ENCODE assay signal across 14 cellular contexts in the genomic region with DNA sequence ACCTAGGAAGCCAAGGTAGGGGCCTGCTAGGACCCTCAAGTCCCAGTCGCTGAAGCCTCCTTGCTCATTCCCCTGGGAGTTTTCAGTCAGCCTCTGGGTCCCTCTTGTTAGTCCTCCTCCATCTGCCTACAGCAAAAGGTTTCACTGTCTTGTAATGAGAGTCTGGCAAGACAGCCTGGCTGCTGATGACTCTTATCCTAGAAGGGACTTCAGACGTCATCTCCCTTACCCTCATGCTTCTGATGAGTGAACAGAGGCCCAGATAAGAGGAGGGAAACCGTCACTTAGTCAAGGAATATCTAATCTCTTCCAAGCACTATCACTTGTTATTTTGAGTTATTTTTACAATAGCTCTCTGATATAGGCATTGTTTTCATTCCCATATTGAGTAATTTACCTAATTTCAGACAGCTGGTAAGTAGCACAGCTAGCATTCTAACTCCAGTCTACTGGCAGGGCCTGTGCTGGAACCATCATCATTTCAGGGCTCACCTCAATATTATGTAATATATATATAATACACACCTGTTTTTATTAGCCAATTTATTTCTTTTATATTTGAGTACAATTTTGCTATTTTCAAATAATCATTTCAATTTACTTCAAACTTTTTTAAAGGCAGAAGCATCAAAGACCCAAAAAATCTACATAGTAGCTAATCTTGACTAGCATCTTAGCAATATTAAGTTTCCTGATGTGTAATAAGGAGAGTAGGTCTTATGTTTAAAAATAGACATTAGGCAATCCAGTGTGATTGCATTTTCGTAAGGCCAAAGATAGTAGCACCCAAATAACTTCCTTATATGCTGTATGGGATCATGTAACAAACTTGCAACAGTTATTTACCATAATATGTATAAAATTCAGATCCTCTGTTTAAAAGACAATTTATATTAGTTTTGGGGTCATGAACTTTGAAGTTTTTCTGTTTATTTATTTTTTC. TPM values are rescaled to one million over a fixed set of nuclear protein-coding genes. Genes with fewer than 3 reads are reported as not detected.
DNase-seq lines count a peak whose midpoint lies in the region; ATAC-seq, FAIRE-seq and TF ChIP-seq lines count a peak whose summit lies in the region.
"Had no signal": no experiment of that assay in that cellular context is flagged by ENCODE, and none has a peak within 500 bp of the region (broad histone marks: within the 10 kb centered on the region; RNA-seq: fewer than 3 reads in every experiment).

No MANE protein-coding gene starts in this region.

- no peaks in the 10 kb centered on the region for H3K27me3 Mint-ChIP-seq in activated T-helper 17 cell treated with anti-CD3 and anti-CD28 coated beads, Interleukin-2, amount 50 U/mL, for 72 hours
- H3K27me3 Mint-ChIP-seq: CD4-positive, CD25-positive, alpha-beta regulatory T cell; naive B cell; stimulated activated naive CD8-positive, alpha-beta T cell treated with anti-CD3 and anti-CD28 coated beads, Interleukin-15, Interleukin-2, amounts not matched to agents 100 ng/mL and 50 ng/mL, for 24 hours had no signal

- no peak overlapping the region for H3K4me3 Mint-ChIP-seq in activated T-helper 17 cell treated with anti-CD3 and anti-CD28 coated beads, Interleukin-2, amount 50 U/mL, for 72 hours
- H3K4me3 Mint-ChIP-seq: CD4-positive, CD25-positive, alpha-beta regulatory T cell; naive B cell; stimulated activated naive CD8-positive, alpha-beta T cell treated with anti-CD3 and anti-CD28 coated beads, Interleukin-15, Interleukin-2, amounts not matched to agents 100 ng/mL and 50 ng/mL, for 24 hours had no signal

- H3K4me1 ChIP-seq in hepatocyte (ENCODE audit: insufficient read depth) (no peaks in the 10 kb centered on the region), BE2C (no peaks in the 10 kb centered on the region)

- no peaks in the 10 kb centered on the region for H3K36me3 Mint-ChIP-seq in activated T-helper 17 cell treated with anti-CD3 and anti-CD28 coated beads, Interleukin-2, amount 50 U/mL, for 72 hours (ENCODE audit: low read depth)
- H3K36me3 Mint-ChIP-seq: CD4-positive, CD25-positive, alpha-beta regulatory T cell; naive B cell had no signal

- ATAC-seq in HG02884 (IDR thresholded peaks at IDR 0.05; ENCODE audit: unreplicated experiment) (peak; percentile 31), HG03025 (IDR thresholded peaks at IDR 0.05; ENCODE audit: low FRiP score, unreplicated experiment) (no peak)
- peak; percentile 24 for ATAC-seq in activated T-helper 17 cell treated with anti-CD3 and anti-CD28 coated beads, Interleukin-2, amount 50 U/mL, for 72 hours (replicated peaks)
- ATAC-seq: activated CD4-positive, CD25-positive, alpha-beta regulatory T cell treated with anti-CD3 and anti-CD28 coated beads, Interleukin-2, amount 50 U/mL, for 24 hours had no signal

- WGBS in hepatocyte (ENCODE audit: low lambda C conversion rate, missing lambda C conversion rate) = 87% methylated on average over 4 of the region's 4 CpGs

- no peaks in the 10 kb centered on the region for H4K20me1 ChIP-seq in hepatocyte (ENCODE audit: insufficient read depth, poor library complexity, severe bottlenecking)

- H3K79me2 ChIP-seq in hepatocyte = no peaks in the 10 kb centered on the region

- no peaks in the 10 kb centered on the region for H3K9me3 Mint-ChIP-seq in activated T-helper 17 cell treated with anti-CD3 and anti-CD28 coated beads, Interleukin-2, amount 50 U/mL, for 72 hours
- H3K9me3 Mint-ChIP-seq: naive B cell; stimulated activated naive CD8-positive, alpha-beta T cell treated with anti-CD3 and anti-CD28 coated beads, Interleukin-15, Interleukin-2, amounts not matched to agents 100 ng/mL and 50 ng/mL, for 24 hours had no signal

- TF ChIP-seq CTCF in hepatocyte (IDR thresholded peaks at IDR 0.05; ENCODE audit: poor library complexity) (no peak), BE2C (IDR thresholded peaks at IDR 0.05; ENCODE audit: low read depth, low read length) (no peak)

- H2AFZ ChIP-seq in hepatocyte = no peak overlapping the region

- H3K4me3 ChIP-seq in hepatocyte = no peak overlapping the region
- H3K4me3 ChIP-seq in BE2C (ENCODE audit: low read depth, low read length) = no peak overlapping the region

- no peak overlapping the region for H3K27ac Mint-ChIP-seq in activated T-helper 17 cell treated with anti-CD3 and anti-CD28 coated beads, Interleukin-2, amount 50 U/mL, for 72 hours
- H3K27ac Mint-ChIP-seq: CD4-positive, CD25-positive, alpha-beta regulatory T cell; naive B cell; stimulated activated naive CD8-positive, alpha-beta T cell treated with anti-CD3 and anti-CD28 coated beads, Interleukin-15, Interleukin-2, amounts not matched to agents 100 ng/mL and 50 ng/mL, for 24 hours had no signal

- no peak overlapping the region for H3K27ac ChIP-seq in hepatocyte

- no peaks in the 10 kb centered on the region for H3K9me3 ChIP-seq in hepatocyte (ENCODE audit: low read depth)
- H3K9me3 ChIP-seq in BE2C = no peaks in the 10 kb centered on the region

- H3K4me2 ChIP-seq in hepatocyte = no peak overlapping the region

- H3K4me1 Mint-ChIP-seq in activated T-helper 17 cell treated with anti-CD3 and anti-CD28 coated beads, Interleukin-2, amount 50 U/mL, for 72 hours = peaks cover 5% of the 10 kb centered on the region
- H3K4me1 Mint-ChIP-seq: naive B cell had no signal

- no peak for TF ChIP-seq POLR2A in H54 (IDR thresholded peaks at IDR 0.05; ENCODE audit: low read depth, low read length)

- FAIRE-seq in H54 (lab: Jason Lieb, UNC) = no peak

- H3K36me3 ChIP-seq in hepatocyte (replicated peaks; ENCODE audit: insufficient read depth, low read depth) = no peaks in the 10 kb centered on the region
- H3K36me3 ChIP-seq in BE2C = no peaks in the 10 kb centered on the region

- DNase-seq in AML-193 (lab: John Stamatoyannopoulos, UW) (peak; percentile 82 to 90), hepatocyte (ENCODE audit: low spot score) (peak; percentile 12), H54 (ENCODE audit: insufficient read length, low spot score) (no peak), NCI-H526 treated with DMSO at 0.1 percent for 48 hours (lab: John Stamatoyannopoulos, UW) (no peak), BE2C (no peak)
- DNase-seq: CD4-positive, CD25-positive, alpha-beta regulatory T cell; cortex of kidney; naive B cell; NCI-H1694 treated with DMSO at 0.1 percent for 48 hours had no signal

- no peaks in the 10 kb centered on the region for H3K9me2 ChIP-seq in hepatocyte (replicated peaks; ENCODE audit: insufficient read depth)

- H3K27me3 ChIP-seq in hepatocyte (no peaks in the 10 kb centered on the region), BE2C (no peaks in the 10 kb centered on the region)

RNA-seq across cellular contexts. Expression of a gene that starts 7.9 kb away (rescaled TPM):
- total RNA-seq in activated T-helper 17 cell treated with anti-CD3 and anti-CD28 coated beads, Interleukin-2, amount 50 U/mL, for 72 hours = under 1 TPM; 0.19 to 0.50 TPM
- 2.0 and 3.5 TPM in 2 replicates for total RNA-seq in hepatocyte
- polyA plus RNA-seq in hepatocyte = 1.0 and 1.1 TPM in 2 replicates
- polyA plus RNA-seq in BE2C (2012; ENCODE audit: insufficient read depth, insufficient read length, low read depth) = 1.4 TPM

Comparison
In these comparisons a context has a peak if more than half of its experiments do, and no peak if none do; other contexts are left out.
1. DNase-seq: peak in AML-193 (2 of 2) and hepatocyte (single experiment); none in H54 (single experiment), NCI-H526 treated with DMSO at 0.1 percent for 48 hours (single experiment) and BE2C (single experiment).